10 cellular contexts compared by ENCODE assay signal in the genomic region with DNA sequence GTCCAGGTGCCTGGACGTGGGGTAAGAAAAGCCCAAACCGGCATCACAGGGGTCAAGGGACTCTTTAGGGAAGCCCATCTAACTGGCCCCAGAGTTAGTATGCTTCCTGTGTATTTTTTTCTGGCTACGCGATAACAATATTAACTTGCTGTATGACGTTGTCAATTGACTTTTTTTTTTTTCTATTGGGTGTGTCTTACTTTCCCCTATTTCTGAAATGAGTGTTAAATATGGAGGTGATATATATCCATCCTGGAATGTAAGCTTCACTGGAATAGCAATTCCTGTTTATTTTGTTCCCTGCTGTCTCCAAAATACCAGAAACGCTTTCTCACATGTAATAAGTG. TPM values are rescaled to one million over a fixed set of nuclear protein-coding genes. Genes with fewer than 3 reads are reported as not detected.
DNase-seq lines count a peak whose midpoint lies in the region; ATAC-seq and TF ChIP-seq lines count a peak whose summit lies in the region.
"Had no signal": no experiment of that assay in that cellular context is flagged by ENCODE, and none has a peak within 500 bp of the region (broad histone marks: within the 10 kb centered on the region; RNA-seq: fewer than 3 reads in every experiment).

No MANE protein-coding gene starts in this region.

- no peaks in the 10 kb centered on the region for H3K9me2 ChIP-seq in neural cell (ENCODE audit: insufficient read depth, low read length)

- no peak overlapping the region for H3K27ac ChIP-seq in CD4-positive, CD25-positive, alpha-beta regulatory T cell (ENCODE audit: insufficient read depth, low read length, poor library complexity, severe bottlenecking)
- H3K27ac ChIP-seq in neural cell (ENCODE audit: low read length) = no peak overlapping the region

- H3K27ac Mint-ChIP-seq in CD4-positive, CD25-positive, alpha-beta regulatory T cell = no peak overlapping the region
- H3K27ac Mint-ChIP-seq in endothelial cell (ENCODE audit: unreplicated experiment) = no peak overlapping the region

- peak overlapping the region in 2 of 4 donors; percentile 6 to 55 for H3K4me3 Mint-ChIP-seq in CD4-positive, CD25-positive, alpha-beta regulatory T cell
- H3K4me3 Mint-ChIP-seq in endothelial cell (ENCODE audit: unreplicated experiment) = peak overlapping the region; percentile 95

- no peak for TF ChIP-seq EP300 in neural cell (conservative IDR thresholded peaks at IDR 0.05; ENCODE audit: poor library complexity, severe bottlenecking)

- TF ChIP-seq CTCF in LNCaP clone FGC (IDR thresholded peaks at IDR 0.05; ENCODE audit: control insufficient read depth, extremely low read depth, insufficient read depth) (no peak), endothelial cell (IDR thresholded peaks at IDR 0.05; ENCODE audit: unreplicated experiment) (no peak), neural cell (IDR thresholded peaks at IDR 0.05; ENCODE audit: poor library complexity, severe bottlenecking) (no peak)

- no peaks in the 10 kb centered on the region for H3F3A ChIP-seq in neural cell (ENCODE audit: insufficient read depth, low read length, poor library complexity, severe bottlenecking)

- H3K79me2 ChIP-seq in neural cell (replicated peaks; ENCODE audit: insufficient read depth, low read length) = no peaks in the 10 kb centered on the region

- H3K9me3 Mint-ChIP-seq in CD4-positive, CD25-positive, alpha-beta regulatory T cell = peaks cover 0 to 4% (median 0%) of the 10 kb centered on the region in 7 donors
- H3K9me3 Mint-ChIP-seq in endothelial cell (ENCODE audit: unreplicated experiment) = no peaks in the 10 kb centered on the region

- H3K4me2 ChIP-seq in neural cell (ENCODE audit: low read length) = no peak overlapping the region

- no peak for ATAC-seq in CD4-positive, CD25-positive, alpha-beta regulatory T cell (ENCODE audit: low read depth in 2 of 2)
- no peak for ATAC-seq in GM19324 (IDR thresholded peaks at IDR 0.05; ENCODE audit: low FRiP score, unreplicated experiment)
- ATAC-seq in HG03280 (IDR thresholded peaks at IDR 0.05; ENCODE audit: unreplicated experiment) = no peak

- H3K36me3 ChIP-seq in CD4-positive, CD25-positive, alpha-beta regulatory T cell (ENCODE audit: control insufficient read depth, insufficient read depth, low read length) = no peaks in the 10 kb centered on the region
- no peaks in the 10 kb centered on the region for H3K36me3 ChIP-seq in neural cell (ENCODE audit: insufficient read depth, low read length)

- H3K27me3 ChIP-seq in CD4-positive, CD25-positive, alpha-beta regulatory T cell (ENCODE audit: control insufficient read depth, insufficient read depth, low read length) = peaks cover 13% of the 10 kb centered on the region
- peaks cover 73% of the 10 kb centered on the region for H3K27me3 ChIP-seq in neural cell (ENCODE audit: insufficient read depth, low read depth, low read length)

- no peak for TF ChIP-seq RAD21 in neural cell (conservative IDR thresholded peaks at IDR 0.05)

- no peak for DNase-seq in CD4-positive, CD25-positive, alpha-beta regulatory T cell
- DNase-seq in LNCaP clone FGC (ENCODE audit: low read depth) (no peak), endothelial cell (ENCODE audit: low spot score) (no peak), NCI-H1694 treated with DMSO at 0.1 percent for 48 hours (lab: John Stamatoyannopoulos, UW) (no peak), DMS153 (lab: John Stamatoyannopoulos, UW) (no peak)
- DNase-seq: NCI-H524 treated with DMSO at 0.1 percent for 48 hours had no signal

- no peak overlapping the region for H3K9ac ChIP-seq in neural cell (ENCODE audit: low read length)

- H3K4me1 ChIP-seq in CD4-positive, CD25-positive, alpha-beta regulatory T cell (ENCODE audit: control insufficient read depth, insufficient read depth, low read length, poor library complexity, severe bottlenecking) = no peaks in the 10 kb centered on the region

- H3K4me3 ChIP-seq in CD4-positive, CD25-positive, alpha-beta regulatory T cell (ENCODE audit: low read depth, low read length) = peak overlapping the region; percentile 8
- H3K4me3 ChIP-seq in LNCaP clone FGC (ENCODE audit: low read depth, low read length) (peak overlapping the region; percentile 55), neural cell (ENCODE audit: low read length) (peak overlapping the region; percentile 68)
- H3K4me3 ChIP-seq: GM12878 had no signal

- no peaks in the 10 kb centered on the region for H3K9me3 ChIP-seq in CD4-positive, CD25-positive, alpha-beta regulatory T cell (ENCODE audit: control insufficient read depth in 2 of 2, low read length in 2 of 2)
- no peaks in the 10 kb centered on the region for H3K9me3 ChIP-seq in neural cell (ENCODE audit: low read length)

- H2AFZ ChIP-seq in neural cell (ENCODE audit: low read depth, low read length) = no peak overlapping the region

- H3K36me3 Mint-ChIP-seq in CD4-positive, CD25-positive, alpha-beta regulatory T cell = no peaks in the 10 kb centered on the region
- H3K36me3 Mint-ChIP-seq in endothelial cell (ENCODE audit: low read depth, unreplicated experiment) = no peaks in the 10 kb centered on the region

- H3K4me1 Mint-ChIP-seq in CD4-positive, CD25-positive, alpha-beta regulatory T cell = peaks cover 0 to 8% (median 0%) of the 10 kb centered on the region in 4 donors
- H3K4me1 Mint-ChIP-seq in endothelial cell (ENCODE audit: unreplicated experiment) = no peaks in the 10 kb centered on the region

- H3K27me3 Mint-ChIP-seq in CD4-positive, CD25-positive, alpha-beta regulatory T cell = peaks cover 16% of the 10 kb centered on the region
- H3K27me3 Mint-ChIP-seq in endothelial cell (ENCODE audit: unreplicated experiment) = peaks cover 2% of the 10 kb centered on the region

- H4K20me1 ChIP-seq in neural cell (ENCODE audit: insufficient read depth) = no peaks in the 10 kb centered on the region

TF ChIP-seq in neural cell, 6 proteins besides CTCF, POLR2A, EP300 and RAD21:
- TF ChIP-seq SMC3 (conservative IDR thresholded peaks at IDR 0.05; ENCODE audit: poor library complexity) (no peak), EZH2 (IDR thresholded peaks at IDR 0.05; ENCODE audit: borderline replicate concordance, insufficient read depth, low read length, poor library complexity, severe bottlenecking) (no peak), MXI1 (conservative IDR thresholded peaks at IDR 0.05; ENCODE audit: poor library complexity, severe bottlenecking) (no peak), TAF1 (IDR thresholded peaks at IDR 0.05; ENCODE audit: low read depth) (no peak), POLR2AphosphoS5 (IDR thresholded peaks at IDR 0.05) (no peak)
- TF ChIP-seq, protein P1, sequence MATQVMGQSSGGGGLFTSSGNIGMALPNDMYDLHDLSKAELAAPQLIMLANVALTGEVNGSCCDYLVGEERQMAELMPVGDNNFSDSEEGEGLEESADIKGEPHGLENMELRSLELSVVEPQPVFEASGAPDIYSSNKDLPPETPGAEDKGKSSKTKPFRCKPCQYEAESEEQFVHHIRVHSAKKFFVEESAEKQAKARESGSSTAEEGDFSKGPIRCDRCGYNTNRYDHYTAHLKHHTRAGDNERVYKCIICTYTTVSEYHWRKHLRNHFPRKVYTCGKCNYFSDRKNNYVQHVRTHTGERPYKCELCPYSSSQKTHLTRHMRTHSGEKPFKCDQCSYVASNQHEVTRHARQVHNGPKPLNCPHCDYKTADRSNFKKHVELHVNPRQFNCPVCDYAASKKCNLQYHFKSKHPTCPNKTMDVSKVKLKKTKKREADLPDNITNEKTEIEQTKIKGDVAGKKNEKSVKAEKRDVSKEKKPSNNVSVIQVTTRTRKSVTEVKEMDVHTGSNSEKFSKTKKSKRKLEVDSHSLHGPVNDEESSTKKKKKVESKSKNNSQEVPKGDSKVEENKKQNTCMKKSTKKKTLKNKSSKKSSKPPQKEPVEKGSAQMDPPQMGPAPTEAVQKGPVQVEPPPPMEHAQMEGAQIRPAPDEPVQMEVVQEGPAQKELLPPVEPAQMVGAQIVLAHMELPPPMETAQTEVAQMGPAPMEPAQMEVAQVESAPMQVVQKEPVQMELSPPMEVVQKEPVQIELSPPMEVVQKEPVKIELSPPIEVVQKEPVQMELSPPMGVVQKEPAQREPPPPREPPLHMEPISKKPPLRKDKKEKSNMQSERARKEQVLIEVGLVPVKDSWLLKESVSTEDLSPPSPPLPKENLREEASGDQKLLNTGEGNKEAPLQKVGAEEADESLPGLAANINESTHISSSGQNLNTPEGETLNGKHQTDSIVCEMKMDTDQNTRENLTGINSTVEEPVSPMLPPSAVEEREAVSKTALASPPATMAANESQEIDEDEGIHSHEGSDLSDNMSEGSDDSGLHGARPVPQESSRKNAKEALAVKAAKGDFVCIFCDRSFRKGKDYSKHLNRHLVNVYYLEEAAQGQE (IDR thresholded peaks at IDR 0.05; ENCODE audit: borderline replicate concordance) = no peak

RNA-seq across cellular contexts. Expression of a gene that starts 0.6 kb away (rescaled TPM):
- total RNA-seq in CD4-positive, CD25-positive, alpha-beta regulatory T cell = not detected
- not detected for polyA plus RNA-seq in CD4-positive, CD25-positive, alpha-beta regulatory T cell
- not detected for total RNA-seq in endothelial cell (ENCODE audit: unreplicated experiment)
- 0.48 TPM in 1 of 2 replicates, not detected in the other for polyA plus RNA-seq in neural cell
- polyA minus RNA-seq in neural cell = not detected in 2 replicates
- total RNA-seq: GM12878 had no signal
- polyA plus RNA-seq: GM12878 had no signal

Comparison
In these comparisons a context has a peak if more than half of its experiments do, and no peak if none do; other contexts are left out.
1. H3K4me3 ChIP-seq: peak in every context shown above with its lines; median percentile 68 in neural cell; 55 in LNCaP clone FGC; 8 in CD4-positive, CD25-positive, alpha-beta regulatory T cell.